9 cellular contexts compared by ENCODE assay signal in the genomic region with DNA sequence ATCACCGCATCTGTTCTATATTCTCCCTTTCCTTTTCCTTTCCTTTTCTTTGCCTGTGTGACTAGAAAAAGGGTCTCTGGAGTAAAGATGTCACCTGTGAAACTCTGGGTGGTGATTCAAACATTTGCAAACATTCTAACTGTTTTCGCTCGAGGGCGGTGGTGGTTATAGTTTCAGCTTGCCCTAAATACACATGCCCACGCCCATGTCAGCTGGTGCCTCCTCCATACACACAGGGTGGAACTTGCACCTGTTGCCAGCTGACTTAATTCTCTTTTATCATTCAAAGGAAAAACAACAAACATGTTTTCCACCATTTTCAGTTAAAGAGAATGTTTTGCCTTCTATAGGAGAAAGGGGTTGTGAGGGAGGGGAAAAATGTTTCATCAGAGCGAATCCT.
DNase-seq lines count a peak whose midpoint lies in the region; ATAC-seq and TF ChIP-seq lines count a peak whose summit lies in the region.
"Had no signal": no experiment of that assay in that cellular context is flagged by ENCODE, and none has a peak within 500 bp of the region (broad histone marks: within the 10 kb centered on the region; RNA-seq: fewer than 3 reads in every experiment).

No MANE protein-coding gene starts in this region.

- H3K9me3 ChIP-seq in vagina, result no peaks in the 10 kb centered on the region

- peak overlapping the region; percentile 1 for H3K4me3 ChIP-seq in GM06990 (replicated peaks; ENCODE audit: low read depth, low read length)
- no peak overlapping the region for H3K4me3 ChIP-seq in vagina

- H3K27me3 ChIP-seq in GM06990 (replicated peaks; ENCODE audit: control insufficient read depth, insufficient read depth, low read length) (no peaks in the 10 kb centered on the region; the same call in 1 of the 2 replicates), vagina (no peaks in the 10 kb centered on the region)

- ATAC-seq in GM21786 (IDR thresholded peaks at IDR 0.05; ENCODE audit: unreplicated experiment), result peak; percentile 69
- ATAC-seq in central memory CD8-positive, alpha-beta T cell (replicated peaks; ENCODE audit: extremely low read depth, poor library complexity, severe bottlenecking), result no peak
- ATAC-seq in HG02973 (IDR thresholded peaks at IDR 0.05; ENCODE audit: unreplicated experiment), result no peak
- no peak for ATAC-seq in GM19324 (IDR thresholded peaks at IDR 0.05; ENCODE audit: low FRiP score, unreplicated experiment)

- H3K9me3 Mint-ChIP-seq in central memory CD8-positive, alpha-beta T cell, result no peaks in the 10 kb centered on the region

- peaks cover 35% of the 10 kb centered on the region for H3K27me3 Mint-ChIP-seq in central memory CD8-positive, alpha-beta T cell

- TF ChIP-seq CTCF in GM06990 (IDR thresholded peaks at IDR 0.05; ENCODE audit: insufficient read depth, low read length, poor library complexity, severe bottlenecking) (no peak), vagina (IDR thresholded peaks at IDR 0.05) (no peak)

- no peak overlapping the region for H3K27ac Mint-ChIP-seq in central memory CD8-positive, alpha-beta T cell (ENCODE audit: low read depth)

- no peak overlapping the region for H3K27ac ChIP-seq in vagina

- peaks cover 23% of the 10 kb centered on the region for H3K4me1 Mint-ChIP-seq in central memory CD8-positive, alpha-beta T cell

- peaks cover 2% of the 10 kb centered on the region for H3K36me3 Mint-ChIP-seq in central memory CD8-positive, alpha-beta T cell (ENCODE audit: insufficient read depth)

- TF ChIP-seq POLR2A in vagina (IDR thresholded peaks at IDR 0.05), result no peak

- peak overlapping the region; percentile 26 for H3K4me3 Mint-ChIP-seq in central memory CD8-positive, alpha-beta T cell

- DNase-seq in GM06990 (ENCODE audit: extremely low read depth, insufficient read length) (peak; percentile 36), NCI-H774 (lab: John Stamatoyannopoulos, UW) (peak; percentile 12), vagina (ENCODE audit: extremely low spot score in 2 of 2) (no peak), NCI-H1930 (lab: John Stamatoyannopoulos, UW) (no peak)
- no peak for DNase-seq in central memory CD8-positive, alpha-beta T cell (ENCODE audit: low spot score in 2 of 2)
- DNase-seq: DND-41 had no signal

- H3K36me3 ChIP-seq in GM06990 (ENCODE audit: control insufficient read depth, insufficient read depth, low read length), result no peaks in the 10 kb centered on the region
- no peaks in the 10 kb centered on the region for H3K36me3 ChIP-seq in vagina

- intact Hi-C loops in vagina (cut with DNase I), result no loop called here

- no peaks in the 10 kb centered on the region for H3K4me1 ChIP-seq in vagina

Comparison
In these comparisons a context has a peak if more than half of its experiments do, and no peak if none do; other contexts are left out.
1. DNase-seq: peak in GM06990 (single experiment) and NCI-H774 (single experiment); none in central memory CD8-positive, alpha-beta T cell (0 of 2), vagina (0 of 2) and NCI-H1930 (0 of 2).